In the genomic region with DNA sequence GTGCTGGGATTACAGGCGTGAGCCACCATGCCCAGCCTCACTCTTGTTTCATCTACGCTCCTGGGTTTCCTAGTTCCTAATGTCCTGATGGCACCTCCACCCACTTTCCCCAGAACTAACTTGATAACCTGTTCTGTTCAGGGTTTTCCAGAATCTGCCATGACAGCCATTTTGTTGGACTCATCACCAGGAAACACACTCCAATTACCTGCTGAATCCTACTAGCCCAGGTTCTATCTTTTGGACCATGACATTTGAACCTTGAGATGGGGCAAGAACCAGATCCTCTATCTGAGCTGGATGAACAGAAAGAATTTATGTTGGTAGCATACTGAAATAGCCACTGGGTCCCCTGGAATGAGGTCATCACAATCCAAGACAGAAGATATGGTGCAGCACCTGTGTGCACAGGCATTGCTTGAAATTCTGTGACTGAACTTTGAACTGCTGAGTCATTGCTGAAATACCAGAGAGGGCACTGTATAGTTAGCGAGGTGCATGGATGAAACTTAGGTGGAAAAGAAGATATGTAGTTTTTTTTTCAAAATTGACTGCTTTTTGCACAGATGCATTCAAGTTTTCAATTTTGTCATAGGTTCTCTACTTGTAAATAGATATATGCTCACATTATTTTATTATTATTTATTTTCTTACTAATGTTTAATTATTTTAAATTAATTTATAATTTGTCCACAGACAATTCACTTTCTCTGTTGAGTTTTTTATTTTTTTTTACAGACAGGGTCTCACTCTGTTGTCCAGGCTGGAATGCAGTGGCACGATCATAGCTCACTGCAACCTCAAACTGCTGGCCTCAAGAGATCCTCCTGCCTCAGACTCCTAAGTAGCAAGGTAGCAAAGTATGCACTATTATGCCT, we compare ENCODE assay signal across 11 cellular contexts. TPM values are rescaled to one million over a fixed set of nuclear protein-coding genes. Genes with fewer than 3 reads are reported as not detected.
DNase-seq lines count a peak whose midpoint lies in the region; ATAC-seq and TF ChIP-seq lines count a peak whose summit lies in the region.
"Had no signal": no experiment of that assay in that cellular context is flagged by ENCODE, and none has a peak within 500 bp of the region (broad histone marks: within the 10 kb centered on the region; RNA-seq: fewer than 3 reads in every experiment).

No MANE protein-coding gene starts in this region.

- ATAC-seq in GM19468 (IDR thresholded peaks at IDR 0.05; ENCODE audit: extremely low read depth, unreplicated experiment) (peak; percentile 78), HG03066 (IDR thresholded peaks at IDR 0.05; ENCODE audit: low read depth, unreplicated experiment) (peak; percentile 60), WTC11 (no peak)

- no peaks in the 10 kb centered on the region for H3K9me3 ChIP-seq in SK-N-SH

- H3K4me3 Mint-ChIP-seq in WTC11: no peak overlapping the region
- H3K4me3 Mint-ChIP-seq: brain had no signal

- no peak overlapping the region for H3K27ac ChIP-seq in SK-N-SH (ENCODE audit: low read depth in 2 of 2, low read length in 1 of 2)

- POLR2A ChIA-PET in WTC11 (lab: Charles Lee): no interaction called here
- POLR2A ChIA-PET in SK-N-SH (lab: Yijun Ruan, JAX): no interaction called here

- no peak overlapping the region for H2AFZ ChIP-seq in SK-N-SH (ENCODE audit: low read depth)

- no peaks in the 10 kb centered on the region for H3K36me3 ChIP-seq in SK-N-SH (replicated peaks in 1 of 2; ENCODE audit: control insufficient read depth in 1 of 2, insufficient read depth in 2 of 2, low read length in 1 of 2)

- no peak for TF ChIP-seq CTCF in GM12864 (IDR thresholded peaks at IDR 0.05; ENCODE audit: low read depth, low read length, missing control alignments)
- no peak for TF ChIP-seq CTCF in WTC11 (IDR thresholded peaks at IDR 0.05)
- no peak for TF ChIP-seq CTCF in SK-N-SH (IDR thresholded peaks at IDR 0.05)

- H3K9me3 Mint-ChIP-seq in WTC11: peaks cover 4% of the 10 kb centered on the region

- no peaks in the 10 kb centered on the region for H3K4me1 ChIP-seq in SK-N-SH (ENCODE audit: control insufficient read depth in 1 of 2, insufficient read depth in 2 of 2, low read depth in 1 of 2, low read length in 1 of 2)

- H3K9me2 ChIP-seq in SK-N-SH: no peaks in the 10 kb centered on the region

- no peaks in the 10 kb centered on the region for H3F3A ChIP-seq in SK-N-SH (replicated peaks; ENCODE audit: insufficient read depth)

- H4K20me1 ChIP-seq in SK-N-SH (ENCODE audit: insufficient read depth): no peaks in the 10 kb centered on the region

- H3K79me2 ChIP-seq in SK-N-SH (ENCODE audit: insufficient read depth): no peaks in the 10 kb centered on the region

- TF ChIP-seq RAD21 in SK-N-SH (IDR thresholded peaks at IDR 0.05; ENCODE audit: low read length): no peak

- H3K9ac ChIP-seq in SK-N-SH: no peak overlapping the region

- no peaks in the 10 kb centered on the region for H3K27me3 Mint-ChIP-seq in WTC11 (ENCODE audit: low read depth)

- H3K27me3 ChIP-seq in SK-N-SH (ENCODE audit: insufficient read depth): no peaks in the 10 kb centered on the region

- no peak overlapping the region for H3K4me3 ChIP-seq in GM12864 (ENCODE audit: low read depth, low read length)
- no peak overlapping the region for H3K4me3 ChIP-seq in SK-N-SH (ENCODE audit: low read depth in 2 of 2, low read length in 1 of 2)

- peak; percentile 45 for DNase-seq in GM12864 (ENCODE audit: low read depth)
- DNase-seq in WTC11 (ENCODE audit: low spot score): no peak
- no peak for DNase-seq in SK-N-SH
- no peak for DNase-seq in glomerular visceral epithelial cell (ENCODE audit: extremely low spot score)
- no peak for DNase-seq in activated CD4-positive, CD25-positive, alpha-beta regulatory T cell (lab: John Stamatoyannopoulos, UW)
- DNase-seq in Kasumi-1 (lab: John Stamatoyannopoulos, UW): no peak
- DNase-seq: NCI-H1105 treated with DMSO at 0.1 percent for 48 hours; stimulated activated CD4-positive, alpha-beta T cell treated with anti-CD3 and anti-CD28 coated beads, Interleukin-4, amount 100 ng/mL, for 4 hours had no signal

- WGBS in SK-N-SH (ENCODE audit: low lambda C conversion rate): 69% methylated on average over 4 of the region's 4 CpGs

- CTCF ChIA-PET in WTC11 (lab: Charles Lee): no interaction called here
- CTCF ChIA-PET in SK-N-SH (lab: Yijun Ruan, JAX): no interaction called here

- H3K27ac Mint-ChIP-seq in WTC11: no peak overlapping the region
- H3K27ac Mint-ChIP-seq: brain had no signal

- H3K4me2 ChIP-seq in SK-N-SH: no peak overlapping the region

- TF ChIP-seq EP300 in SK-N-SH (IDR thresholded peaks at IDR 0.05; ENCODE audit: borderline replicate concordance in 1 of 2, low read depth in 1 of 2, low read length in 1 of 2): no peak

- no peaks in the 10 kb centered on the region for H3K4me1 Mint-ChIP-seq in WTC11
- H3K4me1 Mint-ChIP-seq: brain had no signal

- no peaks in the 10 kb centered on the region for H3K36me3 Mint-ChIP-seq in WTC11
- H3K36me3 Mint-ChIP-seq: brain had no signal

TF ChIP-seq in WTC11, 78 proteins besides CTCF, POLR2A, EP300 and RAD21:
- peak; percentile 69; the same call in 1 of the 2 replicates for TF ChIP-seq GABPB1 (CRISPR knock-in tag; IDR thresholded peaks at IDR 0.05)
- no peak for TF ChIP-seq CBFB (CRISPR knock-in tag; IDR thresholded peaks at IDR 0.05; ENCODE audit: low read depth)
- peak; percentile 50; the same call in 1 of the 2 replicates for TF ChIP-seq HMGA2 (CRISPR knock-in tag; IDR thresholded peaks at IDR 0.05)

TF ChIP-seq in SK-N-SH, 30 proteins besides CTCF, POLR2A, EP300 and RAD21:
- TF ChIP-seq SIN3A (IDR thresholded peaks at IDR 0.05; ENCODE audit: borderline replicate concordance, low read depth, low read length) (no peak), TAF1 (IDR thresholded peaks at IDR 0.05; ENCODE audit: borderline replicate concordance, low read depth, low read length) (no peak), POLR2AphosphoS5 (IDR thresholded peaks at IDR 0.05; ENCODE audit: low read depth, low read length) (no peak), CHD2 (IDR thresholded peaks at IDR 0.05; ENCODE audit: low read length, partially characterized antibody) (no peak), MXI1 (IDR thresholded peaks at IDR 0.05; ENCODE audit: low read depth, low read length) (no peak), YY1 (IDR thresholded peaks at IDR 0.05; ENCODE audit: low read depth) (no peak)
- TF ChIP-seq, protein P1, sequence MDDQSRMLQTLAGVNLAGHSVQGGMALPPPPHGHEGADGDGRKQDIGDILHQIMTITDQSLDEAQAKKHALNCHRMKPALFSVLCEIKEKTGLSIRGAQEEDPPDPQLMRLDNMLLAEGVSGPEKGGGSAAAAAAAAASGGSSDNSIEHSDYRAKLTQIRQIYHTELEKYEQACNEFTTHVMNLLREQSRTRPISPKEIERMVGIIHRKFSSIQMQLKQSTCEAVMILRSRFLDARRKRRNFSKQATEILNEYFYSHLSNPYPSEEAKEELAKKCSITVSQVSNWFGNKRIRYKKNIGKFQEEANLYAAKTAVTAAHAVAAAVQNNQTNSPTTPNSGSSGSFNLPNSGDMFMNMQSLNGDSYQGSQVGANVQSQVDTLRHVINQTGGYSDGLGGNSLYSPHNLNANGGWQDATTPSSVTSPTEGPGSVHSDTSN (IDR thresholded peaks at IDR 0.05): no peak
- TF ChIP-seq, protein P2, sequence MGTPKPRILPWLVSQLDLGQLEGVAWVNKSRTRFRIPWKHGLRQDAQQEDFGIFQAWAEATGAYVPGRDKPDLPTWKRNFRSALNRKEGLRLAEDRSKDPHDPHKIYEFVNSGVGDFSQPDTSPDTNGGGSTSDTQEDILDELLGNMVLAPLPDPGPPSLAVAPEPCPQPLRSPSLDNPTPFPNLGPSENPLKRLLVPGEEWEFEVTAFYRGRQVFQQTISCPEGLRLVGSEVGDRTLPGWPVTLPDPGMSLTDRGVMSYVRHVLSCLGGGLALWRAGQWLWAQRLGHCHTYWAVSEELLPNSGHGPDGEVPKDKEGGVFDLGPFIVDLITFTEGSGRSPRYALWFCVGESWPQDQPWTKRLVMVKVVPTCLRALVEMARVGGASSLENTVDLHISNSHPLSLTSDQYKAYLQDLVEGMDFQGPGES (IDR thresholded peaks at IDR 0.05; ENCODE audit: low read depth, low read length): no peak

RNA-seq across cellular contexts. Expression of a gene that starts 42.8 kb away (rescaled TPM):
- 11.6 to 12.4 TPM (median 12.2 TPM) in 3 replicates for total RNA-seq in WTC11 (2021)
- 5.9 and 8.3 TPM in 2 replicates for polyA plus RNA-seq in SK-N-SH (2012; rRNA removed)
- polyA plus RNA-seq in SK-N-SH (2012; cell fraction: cytosol; rRNA removed): 7.9 and 9.8 TPM in 2 replicates
- 3.0 and 7.5 TPM in 2 replicates for polyA plus RNA-seq in SK-N-SH (2012; cell fraction: nucleus; rRNA removed)
